25 cellular contexts compared by ENCODE assay signal in the genomic region with DNA sequence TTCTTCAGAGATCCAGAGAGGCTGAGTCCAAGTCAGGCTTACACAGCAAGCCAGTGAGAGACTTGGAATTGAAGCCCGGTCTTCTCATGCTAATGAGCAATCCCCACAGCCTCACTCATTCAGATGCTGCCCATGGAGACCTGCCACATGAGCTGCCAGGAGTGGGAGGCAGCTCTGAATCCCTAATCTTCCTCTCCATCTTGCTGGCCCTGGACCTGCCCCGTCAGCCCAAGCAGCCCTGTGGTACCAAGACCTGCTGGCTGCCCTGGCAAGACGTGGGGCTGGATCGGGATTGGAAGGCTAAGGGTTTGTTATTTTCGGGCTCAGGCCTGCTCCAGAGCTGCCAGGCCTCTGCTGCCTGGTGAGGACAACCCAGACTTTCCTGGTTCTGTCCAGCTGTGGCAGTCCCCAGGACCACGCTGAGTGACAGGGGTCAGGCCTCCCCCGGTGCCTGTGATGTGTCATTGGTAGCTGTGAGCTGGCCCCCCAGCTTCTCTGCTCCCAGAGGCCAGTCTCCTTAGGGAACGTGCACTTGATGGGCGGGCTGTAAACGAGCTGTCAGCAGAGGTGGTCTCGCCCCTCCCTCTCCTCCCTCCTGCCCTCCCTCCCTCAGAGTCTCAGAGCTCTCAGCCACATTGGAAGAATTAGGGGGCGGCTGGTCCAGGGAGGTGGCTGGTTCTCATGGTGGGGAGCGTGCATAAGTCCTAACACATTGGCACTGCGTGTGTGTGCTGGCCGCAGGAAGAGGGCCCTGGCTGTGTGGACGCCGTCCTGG.
A peak's percentile ranks its signal among the peaks of the same experiment; 100 is the strongest.
DNase-seq lines count a peak whose midpoint lies in the region; ATAC-seq and TF ChIP-seq lines count a peak whose summit lies in the region.
"Had no signal": no experiment of that assay in that cellular context is flagged by ENCODE, and none has a peak within 500 bp of the region (broad histone marks: within the 10 kb centered on the region; RNA-seq: fewer than 3 reads in every experiment).

No MANE protein-coding gene starts in this region.

- intact Hi-C loops in ascending aorta (cut with DNase I), result loop anchor here (5.0 kb wide), 1 partner anchor 56 kb away; no protein-coding TSS in a partner anchor

- H3K4me3 ChIP-seq in ascending aorta, result no peak overlapping the region
- H3K4me3 ChIP-seq: cardiac muscle cell, stomach, upper lobe of right lung had no signal

- no peaks in the 10 kb centered on the region for H3K36me3 ChIP-seq in ascending aorta
- H3K36me3 ChIP-seq: cardiac muscle cell, stomach, upper lobe of right lung had no signal

- TF ChIP-seq CTCF in ascending aorta (IDR thresholded peaks at IDR 0.05), result no peak

- H3K27me3 ChIP-seq in ascending aorta, result no peaks in the 10 kb centered on the region
- H3K27me3 ChIP-seq: cardiac muscle cell, foreskin keratinocyte, upper lobe of right lung had no signal

- ATAC-seq in GM18517 (IDR thresholded peaks at IDR 0.05; ENCODE audit: unreplicated experiment), result no peak
- ATAC-seq: foreskin keratinocyte; naive thymus-derived CD8-positive, alpha-beta T cell; upper lobe of right lung had no signal

- no peaks in the 10 kb centered on the region for H3K9me3 ChIP-seq in ascending aorta
- H3K9me3 ChIP-seq: stomach, upper lobe of right lung had no signal

- H3K4me1 ChIP-seq in ascending aorta, result peaks cover 0 to 9% of the 10 kb centered on the region in 2 donors

- DNase-seq in C1 segment of cervical spinal cord (lab: John Stamatoyannopoulos, UW), result peak in 10 of 14 donors; percentile 15 to 77 (median 45)
- DNase-seq in ascending aorta (ENCODE audit: low spot score in 2 of 2), result no peak
- DNase-seq in hippocampal formation (lab: John Stamatoyannopoulos, UW), result peak; percentile 32 to 65
- DNase-seq in pons (ENCODE audit: low spot score), result peak; percentile 71
- DNase-seq in NCI-H1105 (lab: John Stamatoyannopoulos, UW), result no peak
- DNase-seq in middle frontal gyrus (ENCODE audit: extremely low spot score, low spot score), result no peak
- DNase-seq in NCI-H2107 treated with DMSO at 0.1 percent for 48 hours (lab: John Stamatoyannopoulos, UW; ENCODE audit: unreplicated experiment), result no peak
- DNase-seq: 8988T; activated CD4-positive, alpha-beta T cell treated with anti-CD3 and anti-CD28 coated beads for 1 hour; AML-193; COR-L47; DND-41; foreskin keratinocyte; KBM-7; kidney glomerular epithelial cell; mesendoderm; naive thymus-derived CD8-positive, alpha-beta T cell; NCI-H2029; NCI-H510A; stimulated activated CD4-positive, alpha-beta T cell treated with anti-CD3 and anti-CD28 coated beads, Interleukin-4, amount 100 ng/mL, for 4 hours; stomach; T-helper 9 cell; upper lobe of right lung had no signal

- H3K27ac ChIP-seq in ascending aorta, result peak overlapping the region; percentile 45 to 54
- H3K27ac ChIP-seq: cardiac muscle cell, foreskin keratinocyte, stomach, upper lobe of right lung had no signal

Comparison
In these comparisons a context has a peak if more than half of its experiments do, and no peak if none do; other contexts are left out.
1. DNase-seq: peak in C1 segment of cervical spinal cord (10 of 14), hippocampal formation (2 of 2) and pons (single experiment); none in ascending aorta (0 of 2), NCI-H1105 (single experiment), middle frontal gyrus (single experiment) and NCI-H2107 treated with DMSO at 0.1 percent for 48 hours (single experiment).